Comparison of ENCODE assay signal across 16 cellular contexts in genomic region chr2:12727085-12727484, GRCh38. TPM values are rescaled to one million over a fixed set of nuclear protein-coding genes. Genes with fewer than 3 reads are reported as not detected.
DNase-seq lines count a peak whose midpoint lies in the region; ATAC-seq and TF ChIP-seq lines count a peak whose summit lies in the region.
"Had no signal": no experiment of that assay in that cellular context is flagged by ENCODE, and none has a peak within 500 bp of the region (broad histone marks: within the 10 kb centered on the region; RNA-seq: fewer than 3 reads in every experiment).

No MANE protein-coding gene starts in this region.

- CTCF ChIA-PET in activated CD4-positive, alpha-beta memory T cell treated with anti-CD3 and anti-CD28 coated beads, Interleukin-2, amount 10 ng/mL, durations not matched to agents 7 days and 5 days (lab: Charles Lee): interaction anchor here (3.7 to 5.3 kb wide), 2 partner anchors 10 to 204 kb away, joined by 23 to 46 read pairs; partner anchors contain the start of gene TRIB2
- CTCF ChIA-PET in activated CD4-positive, alpha-beta memory T cell treated with anti-CD3 and anti-CD28 coated beads for 36 hours (lab: Charles Lee): interaction anchor here (0.9 to 5.5 kb wide), 4 partner anchors 11 to 280 kb away, joined by 3 to 31 read pairs (median 6); partner anchors contain the start of gene TRIB2

- H3K9me3 ChIP-seq in OCI-LY1 (ENCODE audit: low read length): no peaks in the 10 kb centered on the region
- H3K9me3 ChIP-seq: A549, adrenal gland, vagina had no signal

- peaks cover 85% of the 10 kb centered on the region for H3K36me3 Mint-ChIP-seq in activated CD4-positive, alpha-beta memory T cell treated with anti-CD3 and anti-CD28 coated beads, Interleukin-2, amount 10 ng/mL, durations not matched to agents 7 days and 5 days (ENCODE audit: low read depth)
- H3K36me3 Mint-ChIP-seq in activated CD4-positive, alpha-beta memory T cell treated with anti-CD3 and anti-CD28 coated beads for 36 hours: peaks cover 9% of the 10 kb centered on the region

- H3K4me2 ChIP-seq in OCI-LY1 (ENCODE audit: low read length): peak overlapping the region; percentile 59
- H3K4me2 ChIP-seq: A549 had no signal

- peaks cover 69% of the 10 kb centered on the region for H3K4me1 ChIP-seq in OCI-LY1 (ENCODE audit: insufficient read depth, low read length, severe bottlenecking)
- H3K4me1 ChIP-seq: A549 had no signal

- H3K9me2 ChIP-seq in OCI-LY1 (ENCODE audit: low read depth, low read length): no peaks in the 10 kb centered on the region

- H3K4me1 Mint-ChIP-seq in activated CD4-positive, alpha-beta memory T cell treated with anti-CD3 and anti-CD28 coated beads, Interleukin-2, amount 10 ng/mL, durations not matched to agents 7 days and 5 days: peaks cover 76% of the 10 kb centered on the region
- peaks cover 88% of the 10 kb centered on the region for H3K4me1 Mint-ChIP-seq in activated CD4-positive, alpha-beta memory T cell treated with anti-CD3 and anti-CD28 coated beads for 36 hours (ENCODE audit: low read depth)

- TF ChIP-seq CTCF in OCI-LY1 (IDR thresholded peaks at IDR 0.05; ENCODE audit: low read length): no peak

- peaks cover 75% of the 10 kb centered on the region for H3K79me2 ChIP-seq in OCI-LY1 (ENCODE audit: insufficient read depth, low read length)

- peak overlapping the region; percentile 81 for H3K27ac ChIP-seq in OCI-LY1 (ENCODE audit: low read depth, low read length, poor library complexity, severe bottlenecking)
- H3K27ac ChIP-seq: A549, vagina, WERI-Rb-1 had no signal

- H3K4me3 Mint-ChIP-seq in activated CD4-positive, alpha-beta memory T cell treated with anti-CD3 and anti-CD28 coated beads, Interleukin-2, amount 10 ng/mL, durations not matched to agents 7 days and 5 days: no peak overlapping the region
- H3K4me3 Mint-ChIP-seq in activated CD4-positive, alpha-beta memory T cell treated with anti-CD3 and anti-CD28 coated beads for 36 hours: no peak overlapping the region

- H2AFZ ChIP-seq in OCI-LY1 (ENCODE audit: low read length): no peak overlapping the region

- H3K27me3 Mint-ChIP-seq in activated CD4-positive, alpha-beta memory T cell treated with anti-CD3 and anti-CD28 coated beads, Interleukin-2, amount 10 ng/mL, durations not matched to agents 7 days and 5 days: no peaks in the 10 kb centered on the region
- H3K27me3 Mint-ChIP-seq in activated CD4-positive, alpha-beta memory T cell treated with anti-CD3 and anti-CD28 coated beads for 36 hours: no peaks in the 10 kb centered on the region

- H3F3A ChIP-seq in OCI-LY1 (ENCODE audit: insufficient read depth, low read length): no peaks in the 10 kb centered on the region; the same call in 1 of the 2 replicates

- peak overlapping the region; percentile 73 for H3K27ac Mint-ChIP-seq in activated CD4-positive, alpha-beta memory T cell treated with anti-CD3 and anti-CD28 coated beads, Interleukin-2, amount 10 ng/mL, durations not matched to agents 7 days and 5 days
- no peak overlapping the region for H3K27ac Mint-ChIP-seq in activated CD4-positive, alpha-beta memory T cell treated with anti-CD3 and anti-CD28 coated beads for 36 hours

- intact Hi-C loops in activated CD4-positive, alpha-beta memory T cell treated with anti-CD3 and anti-CD28 coated beads for 36 hours (cut with micrococcal nuclease): loop anchor here (5.0 kb wide), 1 partner anchor 220 kb away; no protein-coding TSS in a partner anchor

- POLR2A ChIA-PET in activated CD4-positive, alpha-beta memory T cell treated with anti-CD3 and anti-CD28 coated beads, Interleukin-2, amount 10 ng/mL, durations not matched to agents 7 days and 5 days (lab: Charles Lee): interaction anchor here (1.8 to 4.5 kb wide), 3 partner anchors 10 to 238 kb away, joined by 5 to 42 read pairs (median 7); partner anchors contain the start of gene TRIB2
- POLR2A ChIA-PET in activated CD4-positive, alpha-beta memory T cell treated with anti-CD3 and anti-CD28 coated beads for 36 hours (lab: Charles Lee): no interaction called here

- peak; percentile 46 for ATAC-seq in esophagus mucosa
- ATAC-seq: A549; stimulated activated effector memory CD8-positive, alpha-beta T cell treated with anti-CD3 and anti-CD28 coated beads, Interleukin-12 subunit alpha, Interleukin-12 subunit beta, amount 100 ng/mL, for 72 hours had no signal

- no peaks in the 10 kb centered on the region for H3K9me3 Mint-ChIP-seq in activated CD4-positive, alpha-beta memory T cell treated with anti-CD3 and anti-CD28 coated beads, Interleukin-2, amount 10 ng/mL, durations not matched to agents 7 days and 5 days
- H3K9me3 Mint-ChIP-seq in activated CD4-positive, alpha-beta memory T cell treated with anti-CD3 and anti-CD28 coated beads for 36 hours: no peaks in the 10 kb centered on the region
- H3K9me3 Mint-ChIP-seq: stimulated activated effector memory CD8-positive, alpha-beta T cell treated with anti-CD3 and anti-CD28 coated beads, Interleukin-12 subunit alpha, Interleukin-12 subunit beta, amount 100 ng/mL, for 72 hours had no signal

- H3K9ac ChIP-seq in OCI-LY1 (ENCODE audit: low read length): no peak overlapping the region

- DNase-seq in activated CD4-positive, alpha-beta memory T cell treated with anti-CD3 and anti-CD28 coated beads, Interleukin-2, amount 10 ng/mL, durations not matched to agents 7 days and 5 days: no peak
- no peak for DNase-seq in activated CD4-positive, alpha-beta memory T cell treated with anti-CD3 and anti-CD28 coated beads for 36 hours
- DNase-seq in renal cortical epithelial cell (ENCODE audit: low read depth) (peak; percentile 76), GOT3 (lab: John Stamatoyannopoulos, UW) (no peak), NCI-H446 (lab: John Stamatoyannopoulos, UW) (no peak), globus pallidus (ENCODE audit: low spot score) (no peak)
- DNase-seq: erythroblast, hypothalamus, MV-4-11, WERI-Rb-1 had no signal

- H4K20me1 ChIP-seq in OCI-LY1 (ENCODE audit: insufficient read depth, low read length): 0 out of 2 replicates have a peak, but pooled peaks cover 3% of the 10 kb centered on the region

- H3K27me3 ChIP-seq in OCI-LY1 (ENCODE audit: insufficient read depth, low read length): no peaks in the 10 kb centered on the region
- H3K27me3 ChIP-seq: adrenal gland, vagina had no signal

- no peak overlapping the region for H3K4me3 ChIP-seq in OCI-LY1 (ENCODE audit: low read depth, low read length, poor library complexity, severe bottlenecking)
- H3K4me3 ChIP-seq: A549, adrenal gland, vagina had no signal

- H3K36me3 ChIP-seq in OCI-LY1 (ENCODE audit: insufficient read depth, low read length): peaks cover 100% of the 10 kb centered on the region
- H3K36me3 ChIP-seq: WERI-Rb-1 had no signal

RNA-seq across cellular contexts. Expression of gene TRIB2, which starts 10.3 kb away (rescaled TPM):
- 10 to 100 TPM; 62.8 to 68.3 TPM for total RNA-seq in activated CD4-positive, alpha-beta memory T cell treated with anti-CD3 and anti-CD28 coated beads, Interleukin-2, amount 10 ng/mL, durations not matched to agents 7 days and 5 days
- 1 to 10 TPM; 4.9 to 5.3 TPM for total RNA-seq in activated CD4-positive, alpha-beta memory T cell treated with anti-CD3 and anti-CD28 coated beads for 36 hours
- 12.7 TPM for total RNA-seq in esophagus mucosa
- total RNA-seq in renal cortical epithelial cell: 6.8 and 9.9 TPM in 2 replicates
